In genomic region chrX:53280703-53281320, GRCh38 we compare ENCODE assay signal across 10 cellular contexts. TPM values are rescaled to one million over a fixed set of nuclear protein-coding genes. Genes with fewer than 3 reads are reported as not detected.
DNase-seq lines count a peak whose midpoint lies in the region; ATAC-seq and TF ChIP-seq lines count a peak whose summit lies in the region.
"Had no signal": no experiment of that assay in that cellular context is flagged by ENCODE, and none has a peak within 500 bp of the region (broad histone marks: within the 10 kb centered on the region; RNA-seq: fewer than 3 reads in every experiment).

No MANE protein-coding gene starts in this region.

- H3K9ac ChIP-seq in HUES64 (ENCODE audit: low read depth, low read length), result no peak overlapping the region

- no peaks in the 10 kb centered on the region for H3K27me3 ChIP-seq in HUES64 (ENCODE audit: insufficient read depth, low read length)
- H3K27me3 ChIP-seq in left lung, result no peaks in the 10 kb centered on the region
- H3K27me3 ChIP-seq in thymus (ENCODE audit: control insufficient read depth, insufficient read depth), result no peaks in the 10 kb centered on the region
- H3K27me3 ChIP-seq: neutrophil had no signal

- H3K36me3 ChIP-seq in HUES64 (ENCODE audit: insufficient read depth, low read length) (no peaks in the 10 kb centered on the region), left lung (no peaks in the 10 kb centered on the region), thymus (ENCODE audit: control insufficient read depth, insufficient read depth) (no peaks in the 10 kb centered on the region)
- H3K36me3 ChIP-seq: neutrophil had no signal

- TF ChIP-seq CTCF in choroid plexus epithelial cell (conservative IDR thresholded peaks at IDR 0.05; ENCODE audit: low read depth, low read length) (no peak), left lung (IDR thresholded peaks at IDR 0.05) (no peak)

- peaks cover 10% of the 10 kb centered on the region; the same call in 1 of the 2 replicates for H3K4me1 ChIP-seq in HUES64 (ENCODE audit: insufficient read depth, low read length)
- peaks cover 6 to 28% of the 10 kb centered on the region in 2 donors for H3K4me1 ChIP-seq in left lung
- H3K4me1 ChIP-seq in thymus (ENCODE audit: control insufficient read depth, insufficient read depth, low read length), result no peaks in the 10 kb centered on the region

- DNase-seq in choroid plexus epithelial cell (ENCODE audit: low read depth) (peak; percentile 49), left lung (no peak), T1000 (lab: John Stamatoyannopoulos, UW) (no peak), NCI-H1417 treated with DMSO at 0.1 percent for 48 hours (lab: John Stamatoyannopoulos, UW) (no peak)
- DNase-seq: NCI-H187 had no signal

- peak; percentile 45 for ATAC-seq in left lung
- ATAC-seq in HG02571 (IDR thresholded peaks at IDR 0.05; ENCODE audit: unreplicated experiment), result no peak
- no peak for ATAC-seq in GM18873 (IDR thresholded peaks at IDR 0.05; ENCODE audit: low FRiP score, unreplicated experiment)

- intact Hi-C loops in left lung (cut with DNase I), result no loop called here

- H3K4me3 ChIP-seq in HUES64 (ENCODE audit: low read length), result peak overlapping the region; percentile 38
- H3K4me3 ChIP-seq in choroid plexus epithelial cell (ENCODE audit: low read depth, low read length), result peak overlapping the region; percentile 24
- H3K4me3 ChIP-seq in left lung, result peak overlapping the region; percentile 17 to 50
- no peak overlapping the region for H3K4me3 ChIP-seq in thymus (ENCODE audit: low read length)

- H3K27ac ChIP-seq in HUES64 (ENCODE audit: low read depth, low read length), result peak overlapping the region; percentile 49; the same call in 1 of the 2 replicates
- peak overlapping the region; percentile 55 to 83 for H3K27ac ChIP-seq in left lung
- peak overlapping the region; percentile 20 for H3K27ac ChIP-seq in thymus (ENCODE audit: low read depth)
- H3K27ac ChIP-seq: neutrophil had no signal

- H3K9me3 ChIP-seq in HUES64 (ENCODE audit: insufficient read depth, low read depth, low read length) (no peaks in the 10 kb centered on the region), left lung (no peaks in the 10 kb centered on the region), thymus (ENCODE audit: control insufficient read depth) (no peaks in the 10 kb centered on the region)
- H3K9me3 ChIP-seq: neutrophil had no signal

- 71% methylated on average over 9 of the region's 9 CpGs for WGBS in HUES64
- 87% methylated on average over 9 of the region's 9 CpGs for WGBS in thymus

RNA-seq across cellular contexts. Expression of gene IQSEC2, which starts 0.6 kb away (rescaled TPM):
- 11.6 TPM for polyA plus RNA-seq in HUES64 (2013, experiment 1 of 2)
- polyA plus RNA-seq in HUES64 (2013, experiment 2 of 2), result 13.7 TPM
- 10 to 100 TPM; 15.6 to 17.3 TPM for total RNA-seq in left lung
- polyA plus RNA-seq in thymus, result 10.2 TPM

RNA-seq across cellular contexts. Expression of gene KDM5C, which starts 55.8 kb away (rescaled TPM):
- polyA plus RNA-seq in HUES64 (2013, experiment 1 of 2), result 44.3 TPM
- polyA plus RNA-seq in HUES64 (2013, experiment 2 of 2), result 42.0 TPM
- 100 to 1,000 TPM in 1 of 2 donors, 10 to 100 TPM in 1; 75.0 to 106 TPM for total RNA-seq in left lung
- polyA plus RNA-seq in thymus, result 29.0 TPM
